In genomic region chr2:234495076-234495800, GRCh38 we compare ENCODE assay signal across 8 cellular contexts. TPM values are rescaled to one million over a fixed set of nuclear protein-coding genes. Genes with fewer than 3 reads are reported as not detected.
DNase-seq lines count a peak whose midpoint lies in the region; ATAC-seq and TF ChIP-seq lines count a peak whose summit lies in the region.

No MANE protein-coding gene starts in this region.

- no peaks in the 10 kb centered on the region for H3K36me3 ChIP-seq in tibial artery

- DNase-seq in CD14-positive monocyte (ENCODE audit: low spot score) (no peak), astrocyte of the cerebellum (ENCODE audit: low read depth) (no peak), kidney tubule cell (ENCODE audit: low spot score) (peak; percentile 42), tibial artery (no peak), NCI-H2029 treated with DMSO at 0.1 percent for 48 hours (lab: John Stamatoyannopoulos, UW) (no peak), NOMO-1 treated with dmso at 0.1 percent for 144 hours (lab: John Stamatoyannopoulos, UW; ENCODE audit: unreplicated experiment) (no peak)
- DNase-seq in Jurkat, Clone E6-1 (ENCODE audit: low read depth, low spot score), result no peak

- intact Hi-C loops in CD14-positive monocyte (cut with micrococcal nuclease), result loop anchor here (5.0 to 10.0 kb wide), 3 partner anchors 70 to 640 kb away; partner anchors contain the start of gene HJURP (in 1 of the 2)
- intact Hi-C loops in tibial artery (cut with DNase I; ENCODE audit: low total_unique reads), result no loop called here

- in situ Hi-C loops in astrocyte of the cerebellum (cut with HindIII; ENCODE audit: low sequenced_read_pairs), result no loop called here

- no peak for TF ChIP-seq CTCF in CD14-positive monocyte (IDR thresholded peaks at IDR 0.05)
- no peak for TF ChIP-seq CTCF in astrocyte of the cerebellum (IDR thresholded peaks at IDR 0.05; ENCODE audit: low read depth, low read length, missing control alignments)
- TF ChIP-seq CTCF in tibial artery (IDR thresholded peaks at IDR 0.05), result no peak

- H3K27me3 Mint-ChIP-seq in CD14-positive monocyte (ENCODE audit: low read depth in 3 of 3), result peaks cover 31 to 41% (median 35%) of the 10 kb centered on the region in 3 donors

- peak overlapping the region; percentile 99 for H3K4me3 Mint-ChIP-seq in CD14-positive monocyte

- no peak overlapping the region for H3K27ac ChIP-seq in tibial artery

- peak overlapping the region in 6 of 7 donors; percentile 75 to 94 (median 87) for H3K27ac Mint-ChIP-seq in CD14-positive monocyte

- peaks cover 0 to 3% of the 10 kb centered on the region in 2 donors for H3K27me3 ChIP-seq in tibial artery

- peak overlapping the region; percentile 90 for H3K4me3 ChIP-seq in Jurkat, Clone E6-1 (ENCODE audit: low read length)
- H3K4me3 ChIP-seq in astrocyte of the cerebellum (ENCODE audit: low read depth, low read length) (peak overlapping the region; percentile 96), tibial artery (peak overlapping the region; percentile 62 to 75)

- no peak for ATAC-seq in HG03439 (IDR thresholded peaks at IDR 0.05; ENCODE audit: unreplicated experiment)

- H3K36me3 Mint-ChIP-seq in CD14-positive monocyte, result peaks cover 5 to 23% of the 10 kb centered on the region in 2 donors

- H3K4me1 Mint-ChIP-seq in CD14-positive monocyte, result peaks cover 40% of the 10 kb centered on the region

- peaks cover 0 to 23% (median 17%) of the 10 kb centered on the region in 4 donors for H3K4me1 ChIP-seq in tibial artery

- H3K9me3 ChIP-seq in tibial artery, result no peaks in the 10 kb centered on the region

- H3K9me3 Mint-ChIP-seq in CD14-positive monocyte, result peaks cover 2 to 17% (median 7%) of the 10 kb centered on the region in 7 donors

RNA-seq across cellular contexts. Expression of gene ARL4C, which starts 1.6 kb away (rescaled TPM):
- 1 to 10 TPM; 4.0 to 6.4 TPM for polyA plus RNA-seq in CD14-positive monocyte
- polyA plus RNA-seq in Jurkat, Clone E6-1 (2012; ENCODE audit: insufficient read depth, insufficient read length), result 54.2 TPM
